Comparison of ENCODE assay signal across 8 cellular contexts in genomic region chrX:131675596-131676194, GRCh38.
A peak's percentile ranks its signal among the peaks of the same experiment; 100 is the strongest.
DNase-seq lines count a peak whose midpoint lies in the region; ATAC-seq, FAIRE-seq and TF ChIP-seq lines count a peak whose summit lies in the region.

No MANE protein-coding gene starts in this region.

- H4K91ac ChIP-seq in IMR-90 (ENCODE audit: insufficient read depth, low read depth, low read length): no peak overlapping the region

- CTCF ChIA-PET in MCF 10A (lab: Yijun Ruan, JAX): interaction anchor here (0.6 to 3.3 kb wide), 21 partner anchors 10 to 1923 kb away, joined by 3 to 47 read pairs (median 3); no protein-coding TSS in a partner anchor
- CTCF ChIA-PET in IMR-90 (lab: Yijun Ruan, JAX): interaction anchor here (0.6 kb wide), 1 partner anchor 1643 kb away, joined by 3 read pairs; no protein-coding TSS in a partner anchor

- no peak overlapping the region for H2AK9ac ChIP-seq in IMR-90 (replicated peaks; ENCODE audit: low read depth, low read length, poor library complexity)

- H4K20me1 ChIP-seq in IMR-90 (ENCODE audit: insufficient read depth, low read length) (no peaks in the 10 kb centered on the region; the same call in 1 of the 2 replicates), astrocyte (ENCODE audit: insufficient read depth, low read length) (no peaks in the 10 kb centered on the region)

- H3K36me3 ChIP-seq in breast epithelium (no peaks in the 10 kb centered on the region), IMR-90 (ENCODE audit: control insufficient read depth, insufficient read depth, low read length) (no peaks in the 10 kb centered on the region), astrocyte (ENCODE audit: insufficient read depth, low read length) (no peaks in the 10 kb centered on the region), pancreas (no peaks in the 10 kb centered on the region)

- no peak overlapping the region for H3K14ac ChIP-seq in IMR-90 (replicated peaks; ENCODE audit: low read depth, low read length)

- no peak overlapping the region for H3K23ac ChIP-seq in IMR-90 (ENCODE audit: low read depth, low read length)

- no peaks in the 10 kb centered on the region for H3K79me1 ChIP-seq in IMR-90 (ENCODE audit: low read depth in 1 of 2, low read length in 2 of 2)

- POLR2A ChIA-PET in MCF 10A (lab: Yijun Ruan, JAX): interaction anchor here (0.5 to 0.7 kb wide), 2 partner anchors 18 to 76 kb away, joined by 3 read pairs; no protein-coding TSS in a partner anchor
- POLR2A ChIA-PET in IMR-90 (lab: Charles Lee; ENCODE audit: unreplicated experiment): no interaction called here

- TF ChIP-seq CTCF in MCF 10A (IDR thresholded peaks at IDR 0.05; ENCODE audit: unreplicated experiment) (peak; percentile 52), breast epithelium (IDR thresholded peaks at IDR 0.05) (no peak), IMR-90 (conservative IDR thresholded peaks at IDR 0.05; ENCODE audit: low read depth, low read length) (peak; percentile 38), astrocyte (IDR thresholded peaks at IDR 0.05; ENCODE audit: insufficient read depth, low read depth, low read length) (peak; percentile 45), pancreas (IDR thresholded peaks at IDR 0.05) (peak in 3 of 4 donors; percentile 14 to 28 (median 16))

- H3K4ac ChIP-seq in IMR-90 (ENCODE audit: low read depth, low read length): no peak overlapping the region

- FAIRE-seq in astrocyte (lab: Jason Lieb, UNC): no peak
- FAIRE-seq in pancreas (lab: Jason Lieb, UNC): no peak

- no peak overlapping the region for H3K4me3 ChIP-seq in breast epithelium
- H3K4me3 ChIP-seq in IMR-90 (ENCODE audit: insufficient read depth, low read depth, low read length): no peak overlapping the region
- H3K4me3 ChIP-seq in astrocyte (ENCODE audit: insufficient read depth, low read depth, low read length): no peak overlapping the region
- H3K4me3 ChIP-seq in pancreas: no peak overlapping the region

- H3K4me3 Mint-ChIP-seq in MCF 10A (ENCODE audit: unreplicated experiment) (no peak overlapping the region), astrocyte (ENCODE audit: unreplicated experiment) (no peak overlapping the region)
- no peak overlapping the region for H3K4me3 Mint-ChIP-seq in T-helper 2 cell treated with Interferon-gamma antibody and Interleukin-4, amounts not matched to agents 5 μg/mL and 100 μg/mL, for 36 hours

- H2BK120ac ChIP-seq in IMR-90 (ENCODE audit: low read depth, low read length): no peak overlapping the region

- H3K27me3 Mint-ChIP-seq in MCF 10A (ENCODE audit: insufficient read depth, unreplicated experiment): peaks cover 71% of the 10 kb centered on the region
- H3K27me3 Mint-ChIP-seq in astrocyte (ENCODE audit: low read depth, unreplicated experiment): no peaks in the 10 kb centered on the region
- no peaks in the 10 kb centered on the region for H3K27me3 Mint-ChIP-seq in T-helper 2 cell treated with Interferon-gamma antibody and Interleukin-4, amounts not matched to agents 5 μg/mL and 100 μg/mL, for 36 hours (ENCODE audit: low read depth)

- no peak overlapping the region for H2BK15ac ChIP-seq in IMR-90 (ENCODE audit: low read depth, low read length)

- no peak for TF ChIP-seq POLR2A in breast epithelium (IDR thresholded peaks at IDR 0.05)
- TF ChIP-seq POLR2A in IMR-90 (IDR thresholded peaks at IDR 0.05; ENCODE audit: low read depth, low read length): no peak

- intact Hi-C loops in MCF 10A (cut with micrococcal nuclease): no loop called here
- intact Hi-C loops in breast epithelium (cut with DNase I; ENCODE audit: low total_unique reads): no loop called here
- intact Hi-C loops in IMR-90 (cut with micrococcal nuclease): loop anchor here (5.0 kb wide), 1 partner anchor 698 kb away; no protein-coding TSS in a partner anchor
- intact Hi-C loops in pancreas (cut with DNase I): no loop called here

- H3K9ac ChIP-seq in IMR-90 (ENCODE audit: low read depth, low read length) (no peak overlapping the region), astrocyte (ENCODE audit: low read length) (no peak overlapping the region)

- H3K36me3 Mint-ChIP-seq in MCF 10A (ENCODE audit: insufficient read depth, unreplicated experiment) (no peaks in the 10 kb centered on the region), astrocyte (ENCODE audit: low read depth, unreplicated experiment) (no peaks in the 10 kb centered on the region)
- H3K36me3 Mint-ChIP-seq in T-helper 2 cell treated with Interferon-gamma antibody and Interleukin-4, amounts not matched to agents 5 μg/mL and 100 μg/mL, for 36 hours (ENCODE audit: low read depth): no peaks in the 10 kb centered on the region

- no peak overlapping the region for H3K18ac ChIP-seq in IMR-90 (ENCODE audit: low read depth, low read length)

- no CpG with 5 or more reads among the region's 1 CpG for WGBS in IMR-90 (ENCODE audit: extremely low coverage in 2 of 2, insufficient read length in 1 of 2), 2 experiments
- WGBS in pancreas, 2 donors: 0 to 4% methylated on average over 1 of the region's 1 CpG

- no peak overlapping the region for H2BK20ac ChIP-seq in IMR-90 (ENCODE audit: low read depth, low read length)

- dilution Hi-C loops in IMR-90 (cut with HindIII; ENCODE audit: low sequenced_read_pairs, unreplicated experiment): no loop called here

- TF ChIP-seq RAD21 in IMR-90 (IDR thresholded peaks at IDR 0.05; ENCODE audit: low read length): no peak

- H3K9me3 Mint-ChIP-seq in MCF 10A (ENCODE audit: unreplicated experiment): no peaks in the 10 kb centered on the region
- H3K9me3 Mint-ChIP-seq in astrocyte (ENCODE audit: unreplicated experiment): peaks cover 2% of the 10 kb centered on the region
- H3K9me3 Mint-ChIP-seq in T-helper 2 cell treated with Interferon-gamma antibody and Interleukin-4, amounts not matched to agents 5 μg/mL and 100 μg/mL, for 36 hours: no peaks in the 10 kb centered on the region

- no peak overlapping the region for H4K5ac ChIP-seq in IMR-90 (ENCODE audit: low read depth, low read length)

- H2AK5ac ChIP-seq in IMR-90 (ENCODE audit: low read depth, low read length): no peak overlapping the region

- H3K4me1 Mint-ChIP-seq in MCF 10A (ENCODE audit: insufficient read depth, unreplicated experiment) (no peaks in the 10 kb centered on the region), astrocyte (ENCODE audit: low read depth, unreplicated experiment) (no peaks in the 10 kb centered on the region)
- H3K4me1 Mint-ChIP-seq in T-helper 2 cell treated with Interferon-gamma antibody and Interleukin-4, amounts not matched to agents 5 μg/mL and 100 μg/mL, for 36 hours (ENCODE audit: low read depth): no peaks in the 10 kb centered on the region

- H3K4me2 ChIP-seq in IMR-90 (ENCODE audit: low read depth, low read length) (no peak overlapping the region), astrocyte (ENCODE audit: low read length) (no peak overlapping the region)

- no peak overlapping the region for H3K56ac ChIP-seq in IMR-90 (ENCODE audit: extremely low read depth, insufficient read depth, low read length)

- no peak overlapping the region for H3K27ac ChIP-seq in breast epithelium
- H3K27ac ChIP-seq in IMR-90 (ENCODE audit: insufficient read depth, low read length): no peak overlapping the region
- H3K27ac ChIP-seq in astrocyte (ENCODE audit: low read depth, low read length): no peak overlapping the region
- no peak overlapping the region for H3K27ac ChIP-seq in pancreas

- H3K79me2 ChIP-seq in astrocyte (ENCODE audit: insufficient read depth, low read length): no peaks in the 10 kb centered on the region

- H4K8ac ChIP-seq in IMR-90 (ENCODE audit: low read depth in 2 of 2, low read length in 2 of 2): no peak overlapping the region

- no peaks in the 10 kb centered on the region for H3K9me1 ChIP-seq in IMR-90 (ENCODE audit: insufficient read depth, low read length)

- no peak overlapping the region for H2AFZ ChIP-seq in IMR-90 (replicated peaks; ENCODE audit: low read length, poor library complexity)
- no peak overlapping the region for H2AFZ ChIP-seq in astrocyte (ENCODE audit: low read depth, low read length)

- H3K27ac Mint-ChIP-seq in MCF 10A (ENCODE audit: low read depth, unreplicated experiment) (no peak overlapping the region), astrocyte (ENCODE audit: unreplicated experiment) (no peak overlapping the region)
- H3K27ac Mint-ChIP-seq in T-helper 2 cell treated with Interferon-gamma antibody and Interleukin-4, amounts not matched to agents 5 μg/mL and 100 μg/mL, for 36 hours: no peak overlapping the region

- no peaks in the 10 kb centered on the region for H3K9me3 ChIP-seq in breast epithelium
- no peaks in the 10 kb centered on the region; the same call in 1 of the 2 replicates for H3K9me3 ChIP-seq in IMR-90 (ENCODE audit: control insufficient read depth, insufficient read depth, low read length)
- no peaks in the 10 kb centered on the region for H3K9me3 ChIP-seq in astrocyte (ENCODE audit: insufficient read depth, low read depth, low read length)
- H3K9me3 ChIP-seq in pancreas: no peaks in the 10 kb centered on the region

- peaks cover 0 to 47% of the 10 kb centered on the region in 2 donors for H3K27me3 ChIP-seq in breast epithelium
- H3K27me3 ChIP-seq in IMR-90 (ENCODE audit: control insufficient read depth, insufficient read depth, low read length): peaks cover 5% of the 10 kb centered on the region
- H3K27me3 ChIP-seq in astrocyte (ENCODE audit: insufficient read depth, low read length): no peaks in the 10 kb centered on the region
- H3K27me3 ChIP-seq in pancreas: peaks cover 0 to 5% (median 2%) of the 10 kb centered on the region in 4 donors

- DNase-seq in MCF 10A (ENCODE audit: unreplicated experiment) (peak; percentile 50), breast epithelium (ENCODE audit: low spot score in 2 of 2) (no peak), IMR-90 (peak; percentile 1), astrocyte (ENCODE audit: low read depth) (no peak), pancreas (no peak)
- no peak for DNase-seq in T-helper 2 cell treated with Interferon-gamma antibody and Interleukin-4, amounts not matched to agents 5 μg/mL and 100 μg/mL, for 36 hours (ENCODE audit: low spot score)

- BruUV-seq in MCF 10A (replicated peaks; lab: Mats Ljungman, UMichigan) (no TSS peak), IMR-90 (replicated peaks; lab: Mats Ljungman, UMichigan) (no TSS peak)

- no peak overlapping the region for H2BK5ac ChIP-seq in IMR-90 (ENCODE audit: low read depth, low read length, poor library complexity, severe bottlenecking)

- in situ Hi-C loops in IMR-90 (cut with MboI; ENCODE audit: low sequenced_read_pairs): no loop called here

- H3K4me1 ChIP-seq in breast epithelium (no peaks in the 10 kb centered on the region), IMR-90 (ENCODE audit: control insufficient read depth, insufficient read depth, low read length) (no peaks in the 10 kb centered on the region), astrocyte (ENCODE audit: insufficient read depth, low read length) (no peaks in the 10 kb centered on the region), pancreas (no peaks in the 10 kb centered on the region)

- no peak for ATAC-seq in IMR-90 (ENCODE audit: low read depth)
- peak in 1 of 4 donors; percentile 25 for ATAC-seq in pancreas
- ATAC-seq in HG03175 (IDR thresholded peaks at IDR 0.05; ENCODE audit: unreplicated experiment): no peak
- no peak for ATAC-seq in GM19452 (IDR thresholded peaks at IDR 0.05; ENCODE audit: unreplicated experiment)

TF ChIP-seq in IMR-90, 13 proteins besides CTCF, POLR2A, EP300 and RAD21:
- TF ChIP-seq CEBPB (IDR thresholded peaks at IDR 0.05; ENCODE audit: low read depth, low read length): no peak
- TF ChIP-seq SMC3 (IDR thresholded peaks at IDR 0.05; ENCODE audit: low read depth, low read length): no peak
- no peak for TF ChIP-seq MXI1 (IDR thresholded peaks at IDR 0.05; ENCODE audit: borderline replicate concordance, low read depth, low read length)

Comparison
In these comparisons a context has a peak if more than half of its experiments do, and no peak if none do; other contexts are left out.
1. DNase-seq: peak in MCF 10A (single experiment) and IMR-90 (single experiment); none in breast epithelium (0 of 2), astrocyte (single experiment), pancreas (0 of 6) and T-helper 2 cell treated with Interferon-gamma antibody and Interleukin-4, amounts not matched to agents 5 μg/mL and 100 μg/mL, for 36 hours (single experiment).
2. CTCF ChIP-seq: peak in MCF 10A (single experiment), IMR-90 (single experiment), astrocyte (single experiment) and pancreas (3 of 4); none in breast epithelium (0 of 3).